10 cellular contexts compared by ENCODE assay signal in genomic region chr10:100516847-100517246, GRCh38. TPM values are rescaled to one million over a fixed set of nuclear protein-coding genes. Genes with fewer than 3 reads are reported as not detected.
A peak's percentile ranks its signal among the peaks of the same experiment; 100 is the strongest.
DNase-seq lines count a peak whose midpoint lies in the region; ATAC-seq and TF ChIP-seq lines count a peak whose summit lies in the region.
"Had no signal": no experiment of that assay in that cellular context is flagged by ENCODE, and none has a peak within 500 bp of the region (broad histone marks: within the 10 kb centered on the region; RNA-seq: fewer than 3 reads in every experiment).

No MANE protein-coding gene starts in this region.

- H3K4me3 ChIP-seq in hepatocyte, result no peak overlapping the region

- DNase-seq in A172 (ENCODE audit: low spot score), result peak; percentile 17
- DNase-seq in GM10248 (ENCODE audit: extremely low spot score), result no peak
- DNase-seq in OCI-M1 (lab: John Stamatoyannopoulos, UW), result peak; percentile 47
- DNase-seq in hepatocyte (ENCODE audit: low spot score), result no peak
- DNase-seq in T-helper 9 cell, result no peak
- DNase-seq in DMS153 (lab: John Stamatoyannopoulos, UW), result no peak
- DNase-seq in left cardiac atrium, result no peak
- DNase-seq: activated T-cell treated with anti-CD3 and anti-CD28 coated beads, Interleukin-2, amount 50 U/mL, for 1 hour; CD4-positive, alpha-beta memory T cell had no signal

- no peaks in the 10 kb centered on the region for H4K20me1 ChIP-seq in hepatocyte (ENCODE audit: insufficient read depth, poor library complexity, severe bottlenecking)

- no peak overlapping the region for H3K27ac ChIP-seq in hepatocyte

- H3K9me2 ChIP-seq in hepatocyte (replicated peaks; ENCODE audit: insufficient read depth), result no peaks in the 10 kb centered on the region

- no peaks in the 10 kb centered on the region for H3K36me3 ChIP-seq in hepatocyte (replicated peaks; ENCODE audit: insufficient read depth, low read depth)

- TF ChIP-seq CTCF in GM10248 (IDR thresholded peaks at IDR 0.05; ENCODE audit: control extremely low read depth, extremely low read depth, low read depth, missing control alignments) (peak; percentile 17), hepatocyte (IDR thresholded peaks at IDR 0.05; ENCODE audit: poor library complexity) (peak; percentile 6)

- peaks cover 9% of the 10 kb centered on the region for H3K4me1 ChIP-seq in hepatocyte (ENCODE audit: insufficient read depth)

- H3K9me3 ChIP-seq in hepatocyte (ENCODE audit: low read depth), result no peaks in the 10 kb centered on the region

- POLR2A ChIA-PET in GM10248 (lab: Yijun Ruan, JAX), result no interaction called here

- H3K4me2 ChIP-seq in hepatocyte, result no peak overlapping the region

- intact Hi-C loops in left cardiac atrium (cut with DNase I), result loop anchor here in 1 of 2 donors (5.0 kb wide), 1 partner anchor 180 kb away; no protein-coding TSS in a partner anchor

- no peaks in the 10 kb centered on the region for H3K79me2 ChIP-seq in hepatocyte

- WGBS in hepatocyte (ENCODE audit: low lambda C conversion rate, missing lambda C conversion rate), result 79% methylated on average over 2 of the region's 2 CpGs

- CTCF ChIA-PET in GM10248 (lab: Yijun Ruan, JAX), result interaction anchor here (0.7 to 5.5 kb wide), 7 partner anchors 9 to 85 kb away, joined by 3 to 54 read pairs (median 20); partner anchors contain the start of gene HIF1AN

- ATAC-seq in HG02763 (IDR thresholded peaks at IDR 0.05; ENCODE audit: unreplicated experiment), result no peak
- no peak for ATAC-seq in left cardiac atrium

- H2AFZ ChIP-seq in hepatocyte, result no peak overlapping the region

- H3K27me3 ChIP-seq in hepatocyte, result peaks cover 18% of the 10 kb centered on the region

RNA-seq across cellular contexts. Expression of gene SEC31B, which starts 2.8 kb away (rescaled TPM):
- 1.4 TPM in 2 replicates for total RNA-seq in A172 (2014; rRNA removed; shearing (Covaris generic))
- total RNA-seq in hepatocyte, result 2.3 and 5.4 TPM in 2 replicates
- polyA plus RNA-seq in hepatocyte, result 7.7 and 13.2 TPM in 2 replicates
- total RNA-seq in left cardiac atrium, result 10 to 100 TPM in 1 of 2 donors, 1 to 10 TPM in 1; 7.0 to 11.7 TPM

RNA-seq across cellular contexts. Expression of gene NDUFB8, which starts 12.8 kb away (rescaled TPM):
- total RNA-seq in A172 (2014; rRNA removed; shearing (Covaris generic)), result 152 and 197 TPM in 2 replicates
- total RNA-seq in hepatocyte, result 124 and 146 TPM in 2 replicates
- polyA plus RNA-seq in hepatocyte, result 350 and 355 TPM in 2 replicates
- total RNA-seq in left cardiac atrium, result 100 to 1,000 TPM; 356 to 364 TPM

RNA-seq across cellular contexts. Expression of gene HIF1AN, which starts 18.9 kb away (rescaled TPM):
- total RNA-seq in A172 (2014; rRNA removed; shearing (Covaris generic)), result 6.2 and 10.1 TPM in 2 replicates
- total RNA-seq in hepatocyte (13.7 and 15.5 TPM in 2 replicates), left cardiac atrium (10 to 100 TPM; 30.7 to 37.8 TPM)
- polyA plus RNA-seq in hepatocyte, result 32.1 and 36.0 TPM in 2 replicates

RNA-seq across cellular contexts. Expression of gene WNT8B, which starts 54.0 kb away (rescaled TPM):
- total RNA-seq in A172 (2014; rRNA removed; shearing (Covaris generic)), result not detected in 2 replicates
- total RNA-seq in hepatocyte (not detected in 2 replicates), left cardiac atrium (not detected)
- polyA plus RNA-seq in hepatocyte, result not detected in 2 replicates
- total RNA-seq: CD4-positive, alpha-beta memory T cell had no signal
- polyA plus RNA-seq: CD4-positive, alpha-beta memory T cell had no signal

Comparison
In these comparisons a context has a peak if more than half of its experiments do, and no peak if none do; other contexts are left out.
1. DNase-seq: peak in A172 (single experiment) and OCI-M1 (single experiment); none in GM10248 (single experiment), hepatocyte (single experiment), T-helper 9 cell (single experiment), DMS153 (single experiment) and left cardiac atrium (single experiment).